1 cellular context compared by ENCODE assay signal in genomic region chr4:1347410-1347864, GRCh38.
TF ChIP-seq lines count a peak whose summit lies in the region.

No MANE protein-coding gene starts in this region.

TF ChIP-seq in HepG2, 621 proteins besides CTCF, POLR2A, EP300 and RAD21 (continued from another document and continues in another):
- no peak for TF ChIP-seq ZNF512B (CRISPR knock-in tag; IDR thresholded peaks at IDR 0.05; ENCODE audit: borderline replicate concordance)
- TF ChIP-seq ZNF563 (CRISPR knock-in tag; IDR thresholded peaks at IDR 0.05), result peak; percentile 85; the same call in 1 of the 2 replicates
- TF ChIP-seq TEAD2 (CRISPR knock-in tag; IDR thresholded peaks at IDR 0.05), result no peak
- TF ChIP-seq ZNF646 (CRISPR knock-in tag; IDR thresholded peaks at IDR 0.05), result no peak
- TF ChIP-seq ZXDC (CRISPR knock-in tag; IDR thresholded peaks at IDR 0.05), result no peak
- TF ChIP-seq SMYD3 (CRISPR knock-in tag; IDR thresholded peaks at IDR 0.05), result 0 out of 2 replicates have a peak, but pooled peaks have one; percentile 24
- TF ChIP-seq RBM39 (IDR thresholded peaks at IDR 0.05; ENCODE audit: low read depth, low read length, poor library complexity, severe bottlenecking), result no peak
- peak; percentile 18; the same call in 1 of the 2 replicates for TF ChIP-seq YEATS4 (CRISPR knock-in tag; IDR thresholded peaks at IDR 0.05; ENCODE audit: borderline replicate concordance)
- TF ChIP-seq NFKBIZ (CRISPR knock-in tag; IDR thresholded peaks at IDR 0.05), result no peak
- no peak for TF ChIP-seq GLMP (CRISPR knock-in tag; IDR thresholded peaks at IDR 0.05; ENCODE audit: borderline replicate concordance)
- no peak for TF ChIP-seq KMT2B (CRISPR knock-in tag; IDR thresholded peaks at IDR 0.05)
- TF ChIP-seq ZNF883 (CRISPR knock-in tag; IDR thresholded peaks at IDR 0.05; ENCODE audit: not compliant biosample characterization), result no peak
- no peak for TF ChIP-seq PCBP1 (IDR thresholded peaks at IDR 0.05; ENCODE audit: borderline replicate concordance, low read depth, low read length)
- no peak for TF ChIP-seq ZNF629 (CRISPR knock-in tag; conservative IDR thresholded peaks at IDR 0.05)
- TF ChIP-seq UBTF (CRISPR knock-in tag; IDR thresholded peaks at IDR 0.05), result peak; percentile 96
- TF ChIP-seq IKZF4 (CRISPR knock-in tag; IDR thresholded peaks at IDR 0.05; ENCODE audit: borderline replicate concordance, low read depth, not compliant biosample characterization), result no peak
- TF ChIP-seq ASH2L (IDR thresholded peaks at IDR 0.05; ENCODE audit: insufficient read length, low read depth, low read length), result no peak
- TF ChIP-seq HOXA3 (CRISPR knock-in tag; IDR thresholded peaks at IDR 0.05), result no peak
- TF ChIP-seq PAF1 (CRISPR knock-in tag; IDR thresholded peaks at IDR 0.05), result no peak
- 0 out of 2 replicates have a peak, but pooled peaks have one; percentile 46 for TF ChIP-seq ZNF263 (CRISPR knock-in tag; IDR thresholded peaks at IDR 0.05)
- 0 out of 2 replicates have a peak, but pooled peaks have one; percentile 49 for TF ChIP-seq ZNF280B (CRISPR knock-in tag; IDR thresholded peaks at IDR 0.05; ENCODE audit: borderline replicate concordance)
- TF ChIP-seq ZGPAT (CRISPR knock-in tag; IDR thresholded peaks at IDR 0.05), result 0 out of 2 replicates have a peak, but pooled peaks have one; percentile 5
- no peak for TF ChIP-seq POGZ (CRISPR knock-in tag; IDR thresholded peaks at IDR 0.05)
- no peak for TF ChIP-seq ZBTB39 (CRISPR knock-in tag; IDR thresholded peaks at IDR 0.05)
- no peak for TF ChIP-seq ZNF280D (CRISPR knock-in tag; IDR thresholded peaks at IDR 0.05)
- no peak for TF ChIP-seq TBL1XR1 (IDR thresholded peaks at IDR 0.05; ENCODE audit: borderline replicate concordance, low read length, partially characterized antibody)
- no peak for TF ChIP-seq ZNF333 (CRISPR knock-in tag; IDR thresholded peaks at IDR 0.05; ENCODE audit: borderline replicate concordance)
- no peak for TF ChIP-seq GFI1 (CRISPR knock-in tag; IDR thresholded peaks at IDR 0.05; ENCODE audit: borderline replicate concordance)
- no peak for TF ChIP-seq EHMT2 (IDR thresholded peaks at IDR 0.05; ENCODE audit: borderline replicate concordance, low read depth, low read length)
- TF ChIP-seq MBD4 (IDR thresholded peaks at IDR 0.05; ENCODE audit: borderline replicate concordance, low read length), result no peak
